Comparison of ENCODE assay signal across 15 cellular contexts in genomic region chr6:169896826-169897456, GRCh38.
DNase-seq lines count a peak whose midpoint lies in the region; TF ChIP-seq lines count a peak whose summit lies in the region.
"Had no signal": no experiment of that assay in that cellular context is flagged by ENCODE, and none has a peak within 500 bp of the region (broad histone marks: within the 10 kb centered on the region; RNA-seq: fewer than 3 reads in every experiment).

No MANE protein-coding gene starts in this region.

- H3K27me3 ChIP-seq in neuronal stem cell (ENCODE audit: control insufficient read depth in 3 of 3, insufficient read depth in 3 of 3, low read depth in 1 of 3, low read length in 3 of 3): no peaks in the 10 kb centered on the region

- peak overlapping the region; percentile 43 for H3K14ac ChIP-seq in neuronal stem cell (ENCODE audit: low read length)

- H4K8ac ChIP-seq in neuronal stem cell (ENCODE audit: low read depth, low read length): no peak overlapping the region

- no peak overlapping the region for H3K27ac ChIP-seq in neuronal stem cell (replicated peaks; ENCODE audit: low read length)
- H3K27ac ChIP-seq: A549 had no signal

- no peak overlapping the region for H2BK12ac ChIP-seq in neuronal stem cell (ENCODE audit: low read length)

- peak overlapping the region; percentile 82 for H2BK120ac ChIP-seq in neuronal stem cell (ENCODE audit: low read depth, low read length)

- H3K27ac Mint-ChIP-seq in chondrocyte (ENCODE audit: unreplicated experiment) (no peak overlapping the region), type B pancreatic cell (no peak overlapping the region)
- H3K27ac Mint-ChIP-seq in T-helper 2 cell treated with Interferon-gamma antibody and Interleukin-4, amounts not matched to agents 5 μg/mL and 100 μg/mL, for 36 hours: no peak overlapping the region

- H3K23ac ChIP-seq in neuronal stem cell (ENCODE audit: low read depth, low read length, poor library complexity): no peak overlapping the region

- no peak overlapping the region for H2AFZ ChIP-seq in neuronal stem cell (ENCODE audit: low read length)

- H3K4me2 ChIP-seq in neuronal stem cell (ENCODE audit: insufficient read depth, low read length, poor library complexity, severe bottlenecking): no peak overlapping the region
- H3K4me2 ChIP-seq: A549, BLaER1 had no signal

- no peak overlapping the region for H3K4ac ChIP-seq in neuronal stem cell (ENCODE audit: low read length)

- in situ Hi-C loops in KBM-7 (cut with MboI; ENCODE audit: low pct_unique_long_range_greater_than_20kb, low sequenced_read_pairs): no loop called here

- H3K4me1 Mint-ChIP-seq in chondrocyte (ENCODE audit: low read depth) (no peaks in the 10 kb centered on the region), type B pancreatic cell (ENCODE audit: unreplicated experiment) (peaks cover 5% of the 10 kb centered on the region)
- no peaks in the 10 kb centered on the region for H3K4me1 Mint-ChIP-seq in T-helper 2 cell treated with Interferon-gamma antibody and Interleukin-4, amounts not matched to agents 5 μg/mL and 100 μg/mL, for 36 hours (ENCODE audit: low read depth)

- DNase-seq in chondrocyte (ENCODE audit: low spot score) (peak; percentile 33), ecto neural progenitor cell (ENCODE audit: low spot score) (peak; percentile 36), neuronal stem cell (ENCODE audit: low spot score) (no peak), type B pancreatic cell (ENCODE audit: extremely low spot score, unreplicated experiment) (peak; percentile 63), AML-193 (lab: John Stamatoyannopoulos, UW) (no peak), KBM-7 (no peak)
- DNase-seq in T-helper 2 cell treated with Interferon-gamma antibody and Interleukin-4, amounts not matched to agents 5 μg/mL and 100 μg/mL, for 36 hours (ENCODE audit: low spot score): no peak
- DNase-seq: Caco-2; CD8-positive, alpha-beta memory T cell; DND-41; GDM1; GOT3 had no signal

- no peaks in the 10 kb centered on the region for H3K9me3 Mint-ChIP-seq in chondrocyte (ENCODE audit: low read depth)
- peaks cover 4% of the 10 kb centered on the region for H3K9me3 Mint-ChIP-seq in type B pancreatic cell
- H3K9me3 Mint-ChIP-seq in T-helper 2 cell treated with Interferon-gamma antibody and Interleukin-4, amounts not matched to agents 5 μg/mL and 100 μg/mL, for 36 hours: peaks cover 4% of the 10 kb centered on the region

- H2BK15ac ChIP-seq in neuronal stem cell (ENCODE audit: low read length): no peak overlapping the region

- no peaks in the 10 kb centered on the region for H3K36me3 ChIP-seq in neuronal stem cell (replicated peaks in 1 of 2; ENCODE audit: control insufficient read depth in 2 of 2, insufficient read depth in 2 of 2, low read length in 2 of 2)
- H3K36me3 ChIP-seq: BLaER1, HAP-1 had no signal

- peak overlapping the region; percentile 66 for H4K91ac ChIP-seq in neuronal stem cell (ENCODE audit: low read depth, low read length, poor library complexity)

- H2AK5ac ChIP-seq in neuronal stem cell (ENCODE audit: low read depth, low read length): peak overlapping the region; percentile 81

- no peaks in the 10 kb centered on the region for H3K79me1 ChIP-seq in neuronal stem cell (ENCODE audit: low read depth, low read length)

- no peaks in the 10 kb centered on the region for H3K9me3 ChIP-seq in neuronal stem cell (replicated peaks in 1 of 2; ENCODE audit: control insufficient read depth in 2 of 2, insufficient read depth in 1 of 2, low read depth in 1 of 2, low read length in 2 of 2)
- H3K9me3 ChIP-seq: A549, Caco-2, HAP-1 had no signal

- no peak overlapping the region for H3K4me3 ChIP-seq in neuronal stem cell (ENCODE audit: low read length in 2 of 2)
- H3K4me3 ChIP-seq: A549, BLaER1, HAP-1 had no signal

- H3K27me3 Mint-ChIP-seq in chondrocyte (ENCODE audit: low read depth): peaks cover 3% of the 10 kb centered on the region
- H3K27me3 Mint-ChIP-seq in type B pancreatic cell: peaks cover 7% of the 10 kb centered on the region
- no peaks in the 10 kb centered on the region for H3K27me3 Mint-ChIP-seq in T-helper 2 cell treated with Interferon-gamma antibody and Interleukin-4, amounts not matched to agents 5 μg/mL and 100 μg/mL, for 36 hours (ENCODE audit: low read depth)

- no CpG with 5 or more reads among the region's 17 CpGs for WGBS in neuronal stem cell (ENCODE audit: extremely low coverage in 2 of 2, insufficient read length in 2 of 2, insufficient replicate concordance in 1 of 2), 2 donors

- no peak for TF ChIP-seq CTCF in chondrocyte (IDR thresholded peaks at IDR 0.05)
- TF ChIP-seq CTCF in type B pancreatic cell (conservative IDR thresholded peaks at IDR 0.05): no peak

- H3K4me1 ChIP-seq in neuronal stem cell (ENCODE audit: control insufficient read depth in 2 of 2, insufficient read depth in 1 of 2, low read depth in 1 of 2, low read length in 2 of 2): no peaks in the 10 kb centered on the region
- H3K4me1 ChIP-seq: A549, Caco-2, HAP-1 had no signal

- no peaks in the 10 kb centered on the region for H3K36me3 Mint-ChIP-seq in chondrocyte (ENCODE audit: low read depth)
- no peaks in the 10 kb centered on the region for H3K36me3 Mint-ChIP-seq in type B pancreatic cell
- no peaks in the 10 kb centered on the region for H3K36me3 Mint-ChIP-seq in T-helper 2 cell treated with Interferon-gamma antibody and Interleukin-4, amounts not matched to agents 5 μg/mL and 100 μg/mL, for 36 hours (ENCODE audit: low read depth)

- peak overlapping the region; percentile 68 for H3K18ac ChIP-seq in neuronal stem cell (ENCODE audit: low read length)

- H3K4me3 Mint-ChIP-seq in chondrocyte (ENCODE audit: unreplicated experiment) (no peak overlapping the region), type B pancreatic cell (no peak overlapping the region)
- no peak overlapping the region for H3K4me3 Mint-ChIP-seq in T-helper 2 cell treated with Interferon-gamma antibody and Interleukin-4, amounts not matched to agents 5 μg/mL and 100 μg/mL, for 36 hours
- H3K4me3 Mint-ChIP-seq: CD8-positive, alpha-beta memory T cell had no signal

- peak overlapping the region; percentile 16 for H3K9ac ChIP-seq in neuronal stem cell (ENCODE audit: low read depth, low read length, poor library complexity)
- H3K9ac ChIP-seq: BLaER1 had no signal

- no peak overlapping the region for H2BK5ac ChIP-seq in neuronal stem cell (ENCODE audit: low read length)

Comparison
In these comparisons a context has a peak if more than half of its experiments do, and no peak if none do; other contexts are left out.
1. DNase-seq: peak in chondrocyte (single experiment), ecto neural progenitor cell (single experiment) and type B pancreatic cell (single experiment); none in neuronal stem cell (single experiment), AML-193 (0 of 2), KBM-7 (single experiment) and T-helper 2 cell treated with Interferon-gamma antibody and Interleukin-4, amounts not matched to agents 5 μg/mL and 100 μg/mL, for 36 hours (single experiment).